Comparison of ENCODE assay signal across 31 cellular contexts in the genomic region with DNA sequence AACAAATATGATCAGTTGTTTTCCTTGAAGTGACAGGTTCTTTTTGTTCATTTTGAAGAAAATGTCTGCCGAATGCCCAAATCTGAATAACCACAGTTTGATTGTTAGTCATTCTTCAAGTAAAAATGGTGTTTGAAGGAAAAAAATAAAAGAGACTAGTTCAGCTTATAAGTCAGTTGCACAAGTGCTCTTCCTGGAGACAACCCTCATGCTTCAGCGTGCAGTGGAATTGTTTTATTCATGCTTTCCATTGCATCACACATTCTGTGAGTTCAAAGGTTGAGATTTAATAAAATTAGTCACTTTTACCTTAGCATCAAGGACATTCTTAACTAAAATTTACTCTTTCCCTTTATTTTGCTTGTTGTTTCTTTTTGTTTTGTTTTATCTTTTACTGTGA.
DNase-seq lines count a peak whose midpoint lies in the region; ATAC-seq, FAIRE-seq and TF ChIP-seq lines count a peak whose summit lies in the region.
"Had no signal": no experiment of that assay in that cellular context is flagged by ENCODE, and none has a peak within 500 bp of the region (broad histone marks: within the 10 kb centered on the region; RNA-seq: fewer than 3 reads in every experiment).

No MANE protein-coding gene starts in this region.

- no peak overlapping the region for H3K9ac ChIP-seq in HepG2 (ENCODE audit: insufficient read depth, low read depth, low read length)
- H3K9ac ChIP-seq: BLaER1 had no signal

- no peak overlapping the region for H3K27ac ChIP-seq in HepG2 (ENCODE audit: extremely low read length, insufficient read depth, low read length)
- H3K27ac ChIP-seq: BLaER1, body of pancreas, heart right ventricle, upper lobe of right lung, WERI-Rb-1 had no signal

- no peaks in the 10 kb centered on the region for H3K4me1 ChIP-seq in HepG2 (ENCODE audit: insufficient read depth, low read length)
- H3K4me1 ChIP-seq: BLaER1, body of pancreas, heart right ventricle, upper lobe of right lung had no signal

- no peaks in the 10 kb centered on the region for H4K20me1 ChIP-seq in HepG2 (ENCODE audit: insufficient read depth, low read length)
- H4K20me1 ChIP-seq: BLaER1 had no signal

- in situ Hi-C loops in HepG2 (cut with HindIII; ENCODE audit: extremely low pct_ligation_motif_present, low pct_unique_long_range_greater_than_20kb), result no loop called here

- CTCF ChIA-PET in activated naive CD4-positive, alpha-beta T cell treated with anti-CD3 and anti-CD28 coated beads for 36 hours (lab: Charles Lee), result no interaction called here
- CTCF ChIA-PET in activated naive CD4-positive, alpha-beta T cell treated with anti-CD3 and anti-CD28 coated beads, Interleukin-2, amount 10 ng/mL, durations not matched to agents 7 days and 5 days (lab: Charles Lee), result no interaction called here
- CTCF ChIA-PET in HepG2 (lab: Yijun Ruan, JAX; ENCODE audit: low intra/inter-chr PET ratio, low total read pairs), result no interaction called here

- no peaks in the 10 kb centered on the region for H3K9me3 Mint-ChIP-seq in activated naive CD4-positive, alpha-beta T cell treated with anti-CD3 and anti-CD28 coated beads for 36 hours
- no peaks in the 10 kb centered on the region for H3K9me3 Mint-ChIP-seq in activated naive CD4-positive, alpha-beta T cell treated with anti-CD3 and anti-CD28 coated beads, Interleukin-2, amount 10 ng/mL, durations not matched to agents 7 days and 5 days

- no peak overlapping the region for H3K4me2 ChIP-seq in HepG2 (ENCODE audit: low read depth, low read length)
- H3K4me2 ChIP-seq: BLaER1 had no signal

- ATAC-seq in GM21619 (IDR thresholded peaks at IDR 0.05; ENCODE audit: unreplicated experiment), result no peak
- ATAC-seq in GM21717 (IDR thresholded peaks at IDR 0.05; ENCODE audit: unreplicated experiment), result no peak
- no peak for ATAC-seq in HepG2
- ATAC-seq: body of pancreas; heart right ventricle; mucosa of descending colon; natural killer cell treated with Interleukin-12 subunit alpha and Interleukin-12 subunit beta and Interleukin-15 and Interleukin-18, amount 100 ng/mL, for 72 hours; upper lobe of right lung had no signal

- TF ChIP-seq POLR2A in HepG2 (IDR thresholded peaks at IDR 0.05; ENCODE audit: insufficient read depth in 1 of 2, low read depth in 2 of 2, low read length in 2 of 2), result no peak

- TF ChIP-seq EP300 in HepG2 (IDR thresholded peaks at IDR 0.05; ENCODE audit: low read depth in 2 of 2, low read length in 2 of 2), result no peak
- no peak for TF ChIP-seq EP300 in HepG2 (CRISPR knock-in tag; IDR thresholded peaks at IDR 0.05; ENCODE audit: borderline replicate concordance)

- TF ChIP-seq RAD21 in HepG2 (CRISPR knock-in tag; IDR thresholded peaks at IDR 0.05), result no peak

- H3K9me3 ChIP-seq in HepG2 (ENCODE audit: low read length), result no peaks in the 10 kb centered on the region
- H3K9me3 ChIP-seq: BLaER1, body of pancreas, HAP-1, mucosa of descending colon, upper lobe of right lung had no signal

- peak; percentile 46 for DNase-seq in activated naive CD4-positive, alpha-beta T cell treated with anti-CD3 and anti-CD28 coated beads for 36 hours
- DNase-seq in activated naive CD4-positive, alpha-beta T cell treated with anti-CD3 and anti-CD28 coated beads, Interleukin-2, amount 10 ng/mL, durations not matched to agents 7 days and 5 days, result no peak
- DNase-seq in M059J (ENCODE audit: low read depth), result peak; percentile 24
- DNase-seq in amniotic epithelial cell (ENCODE audit: low read depth), result peak; percentile 58
- peak; percentile 11 for DNase-seq in fibroblast of the aortic adventitia (ENCODE audit: low read depth)
- DNase-seq in HepG2 (ENCODE audit: low spot score), result no peak
- DNase-seq: activated CD4-positive, alpha-beta T cell treated with anti-CD3 and anti-CD28 coated beads, Interleukin-2, amount 50 U/mL, for 48 hours; activated naive CD8-positive, alpha-beta T cell treated with anti-CD3 and anti-CD28 coated beads, Interleukin-2, amount 10 ng/mL, durations not matched to agents 7 days and 5 days; body of pancreas; DMS53; foreskin melanocyte; heart right ventricle; mucosa of descending colon; NCI-H1105; NCI-H187 treated with DMSO at 0.1 percent for 48 hours; NCI-H526; SHP77 treated with DMSO at 0.1 percent for 48 hours; stimulated activated CD4-positive, alpha-beta T cell treated with anti-CD3 and anti-CD28 coated beads, Interleukin-1b, Interleukin-23, amount 100 ng/mL, for 48 hours; substantia nigra; T-helper 9 cell; upper lobe of right lung; WERI-Rb-1 had no signal

- no peak for FAIRE-seq in HepG2 (lab: Jason Lieb, UNC)
- FAIRE-seq: endothelial cell of umbilical vein, G401.6, GM19239 had no signal

- peak overlapping the region; percentile 69 for H3K27ac Mint-ChIP-seq in activated naive CD4-positive, alpha-beta T cell treated with anti-CD3 and anti-CD28 coated beads for 36 hours
- H3K27ac Mint-ChIP-seq in activated naive CD4-positive, alpha-beta T cell treated with anti-CD3 and anti-CD28 coated beads, Interleukin-2, amount 10 ng/mL, durations not matched to agents 7 days and 5 days, result no peak overlapping the region
- H3K27ac Mint-ChIP-seq: activated naive CD8-positive, alpha-beta T cell treated with anti-CD3 and anti-CD28 coated beads, Interleukin-2, amount 10 ng/mL, durations not matched to agents 7 days and 5 days; natural killer cell treated with Interleukin-12 subunit alpha and Interleukin-12 subunit beta and Interleukin-15 and Interleukin-18, amount 100 ng/mL, for 72 hours had no signal

- no peak overlapping the region for H3K4me3 Mint-ChIP-seq in activated naive CD4-positive, alpha-beta T cell treated with anti-CD3 and anti-CD28 coated beads for 36 hours
- no peak overlapping the region for H3K4me3 Mint-ChIP-seq in activated naive CD4-positive, alpha-beta T cell treated with anti-CD3 and anti-CD28 coated beads, Interleukin-2, amount 10 ng/mL, durations not matched to agents 7 days and 5 days
- H3K4me3 Mint-ChIP-seq: activated naive CD8-positive, alpha-beta T cell treated with anti-CD3 and anti-CD28 coated beads, Interleukin-2, amount 10 ng/mL, durations not matched to agents 7 days and 5 days; natural killer cell treated with Interleukin-12 subunit alpha and Interleukin-12 subunit beta and Interleukin-15 and Interleukin-18, amount 100 ng/mL, for 72 hours had no signal

- BruUV-seq in HepG2 (replicated peaks; lab: Mats Ljungman, UMichigan), result no TSS peak

- no peaks in the 10 kb centered on the region for H3K27me3 Mint-ChIP-seq in activated naive CD4-positive, alpha-beta T cell treated with anti-CD3 and anti-CD28 coated beads for 36 hours (ENCODE audit: low read depth)
- H3K27me3 Mint-ChIP-seq in activated naive CD4-positive, alpha-beta T cell treated with anti-CD3 and anti-CD28 coated beads, Interleukin-2, amount 10 ng/mL, durations not matched to agents 7 days and 5 days, result no peaks in the 10 kb centered on the region
- H3K27me3 Mint-ChIP-seq: activated naive CD8-positive, alpha-beta T cell treated with anti-CD3 and anti-CD28 coated beads, Interleukin-2, amount 10 ng/mL, durations not matched to agents 7 days and 5 days had no signal

- POLR2A ChIA-PET in HepG2 (lab: Yijun Ruan, JAX), result no interaction called here

- no peaks in the 10 kb centered on the region for H3K27me3 ChIP-seq in HepG2 (ENCODE audit: control insufficient read depth in 1 of 2, insufficient read depth in 2 of 2, low read length in 2 of 2)
- H3K27me3 ChIP-seq: BLaER1, body of pancreas, upper lobe of right lung had no signal

- intact Hi-C loops in activated naive CD4-positive, alpha-beta T cell treated with anti-CD3 and anti-CD28 coated beads for 36 hours (cut with micrococcal nuclease), result loop anchor here (1.0 to 10.0 kb wide), 4 partner anchors 137 to 519 kb away; no protein-coding TSS in a partner anchor
- intact Hi-C loops in HepG2 (cut with micrococcal nuclease; ENCODE audit: unreplicated experiment), result no loop called here

- WGBS in HepG2 (ENCODE audit: low lambda C conversion rate), result 54% methylated on average over 2 of the region's 2 CpGs

- no peaks in the 10 kb centered on the region for H3K36me3 ChIP-seq in HepG2 (replicated peaks in 1 of 2; ENCODE audit: control insufficient read depth in 1 of 2, insufficient read depth in 2 of 2, low read length in 2 of 2)
- H3K36me3 ChIP-seq: BLaER1, HAP-1, heart right ventricle, upper lobe of right lung, WERI-Rb-1 had no signal

- peaks cover 16% of the 10 kb centered on the region for H3K4me1 Mint-ChIP-seq in activated naive CD4-positive, alpha-beta T cell treated with anti-CD3 and anti-CD28 coated beads for 36 hours (ENCODE audit: low read depth)
- no peaks in the 10 kb centered on the region for H3K4me1 Mint-ChIP-seq in activated naive CD4-positive, alpha-beta T cell treated with anti-CD3 and anti-CD28 coated beads, Interleukin-2, amount 10 ng/mL, durations not matched to agents 7 days and 5 days
- H3K4me1 Mint-ChIP-seq: activated naive CD8-positive, alpha-beta T cell treated with anti-CD3 and anti-CD28 coated beads, Interleukin-2, amount 10 ng/mL, durations not matched to agents 7 days and 5 days had no signal

- H3K4me3 ChIP-seq in fibroblast of the aortic adventitia (ENCODE audit: low read depth, low read length) (no peak overlapping the region), HepG2 (replicated peaks in 1 of 3; ENCODE audit: insufficient read depth in 1 of 3, low read depth in 2 of 3, low read length in 3 of 3) (no peak overlapping the region)
- H3K4me3 ChIP-seq: BLaER1, body of pancreas, HAP-1, heart right ventricle, lung, mucosa of descending colon, upper lobe of right lung had no signal

- TF ChIP-seq CTCF in fibroblast of the aortic adventitia (IDR thresholded peaks at IDR 0.05; ENCODE audit: insufficient read depth, low read length) (no peak), HepG2 (CRISPR knock-in tag; IDR thresholded peaks at IDR 0.05) (no peak)

- no peaks in the 10 kb centered on the region for H3K36me3 Mint-ChIP-seq in activated naive CD4-positive, alpha-beta T cell treated with anti-CD3 and anti-CD28 coated beads for 36 hours (ENCODE audit: low read depth)
- no peaks in the 10 kb centered on the region for H3K36me3 Mint-ChIP-seq in activated naive CD4-positive, alpha-beta T cell treated with anti-CD3 and anti-CD28 coated beads, Interleukin-2, amount 10 ng/mL, durations not matched to agents 7 days and 5 days

- no peaks in the 10 kb centered on the region for H3K79me2 ChIP-seq in HepG2 (ENCODE audit: insufficient read depth, low read length)

- no peak overlapping the region for H2AFZ ChIP-seq in HepG2 (ENCODE audit: low read length)

TF ChIP-seq in HepG2, 621 proteins besides CTCF, POLR2A, EP300 and RAD21:
- TF ChIP-seq POLR2G (IDR thresholded peaks at IDR 0.05; ENCODE audit: low read depth, low read length) (no peak), ZMYM3 (CRISPR knock-in tag; IDR thresholded peaks at IDR 0.05) (no peak), ZFP41 (CRISPR knock-in tag; IDR thresholded peaks at IDR 0.05; ENCODE audit: borderline replicate concordance) (no peak), ZNF7 (CRISPR knock-in tag; IDR thresholded peaks at IDR 0.05) (no peak), EHMT2 (IDR thresholded peaks at IDR 0.05; ENCODE audit: borderline replicate concordance, low read depth, low read length) (no peak), MYC (CRISPR knock-in tag; IDR thresholded peaks at IDR 0.05; ENCODE audit: borderline replicate concordance) (no peak), SRY (CRISPR knock-in tag; IDR thresholded peaks at IDR 0.05) (no peak), CREB1 (IDR thresholded peaks at IDR 0.05) (no peak), CREB1 (CRISPR knock-in tag; IDR thresholded peaks at IDR 0.05) (no peak)

Comparison
In these comparisons a context has a peak if more than half of its experiments do, and no peak if none do; other contexts are left out.
1. DNase-seq: peak in activated naive CD4-positive, alpha-beta T cell treated with anti-CD3 and anti-CD28 coated beads for 36 hours (single experiment), M059J (single experiment), amniotic epithelial cell (single experiment) and fibroblast of the aortic adventitia (single experiment); none in activated naive CD4-positive, alpha-beta T cell treated with anti-CD3 and anti-CD28 coated beads, Interleukin-2, amount 10 ng/mL, durations not matched to agents 7 days and 5 days (single experiment) and HepG2 (single experiment).